9 cellular contexts compared by ENCODE assay signal in genomic region chr11:64304032-64304315, GRCh38. TPM values are rescaled to one million over a fixed set of nuclear protein-coding genes. Genes with fewer than 3 reads are reported as not detected.
DNase-seq lines count a peak whose midpoint lies in the region; ATAC-seq and TF ChIP-seq lines count a peak whose summit lies in the region.
"Had no signal": no experiment of that assay in that cellular context is flagged by ENCODE, and none has a peak within 500 bp of the region (broad histone marks: within the 10 kb centered on the region; RNA-seq: fewer than 3 reads in every experiment).

No MANE protein-coding gene starts in this region.

- no peaks in the 10 kb centered on the region for H3K9me3 ChIP-seq in KOPT-K1 (ENCODE audit: insufficient read depth, low read length, poor library complexity, severe bottlenecking)
- no peaks in the 10 kb centered on the region for H3K9me3 ChIP-seq in naive thymus-derived CD4-positive, alpha-beta T cell (ENCODE audit: control insufficient read depth in 2 of 3, low read length in 3 of 3)

- peaks cover 13 to 33% (median 17%) of the 10 kb centered on the region in 5 donors for H3K27me3 Mint-ChIP-seq in naive thymus-derived CD4-positive, alpha-beta T cell

- POLR2A ChIA-PET in naive thymus-derived CD4-positive, alpha-beta T cell (lab: Charles Lee): interaction anchor here (0.5 to 6.3 kb wide), 18 partner anchors 13 to 466 kb away, joined by 3 to 102 read pairs (median 4); partner anchors contain the start of genes BAD, FERMT3, GPR137 and PPP1R14B

- H3K27ac ChIP-seq in KOPT-K1 (ENCODE audit: low read depth, low read length, poor library complexity, severe bottlenecking): peak overlapping the region; percentile 96
- H3K27ac ChIP-seq in cingulate gyrus (ENCODE audit: low read depth, low read length): peak overlapping the region; percentile 98
- H3K27ac ChIP-seq in naive thymus-derived CD4-positive, alpha-beta T cell (ENCODE audit: low read depth, low read length): peak overlapping the region; percentile 91

- peaks cover 0 to 13% of the 10 kb centered on the region in 2 donors for H3K27me3 ChIP-seq in naive thymus-derived CD4-positive, alpha-beta T cell (ENCODE audit: control insufficient read depth in 2 of 2, insufficient read depth in 2 of 2, low read length in 2 of 2)

- peak overlapping the region; percentile 64; the same call in 1 of the 2 replicates for H3K4me3 ChIP-seq in AG09309 (ENCODE audit: control insufficient read depth, low read depth, low read length)
- H3K4me3 ChIP-seq in naive thymus-derived CD4-positive, alpha-beta T cell (ENCODE audit: low read length): peak overlapping the region; percentile 97

- CTCF ChIA-PET in naive thymus-derived CD4-positive, alpha-beta T cell (lab: Charles Lee): interaction anchor here (1.0 to 5.8 kb wide), 10 partner anchors 14 to 303 kb away, joined by 3 to 165 read pairs (median 6); partner anchors contain the start of genes BAD, FERMT3, FKBP2 and PLCB3

- H3K4me3 Mint-ChIP-seq in naive thymus-derived CD4-positive, alpha-beta T cell: peak overlapping the region; percentile 53 to 98 (median 94)

- H3K27ac Mint-ChIP-seq in naive thymus-derived CD4-positive, alpha-beta T cell: peak overlapping the region; percentile 81 to 98 (median 95)

- H3K9me3 Mint-ChIP-seq in naive thymus-derived CD4-positive, alpha-beta T cell: peaks cover 0 to 2% (median 0%) of the 10 kb centered on the region in 11 donors

- no peak for TF ChIP-seq CTCF in AG09309 (IDR thresholded peaks at IDR 0.05; ENCODE audit: control insufficient read depth, insufficient read depth, low read depth, low read length, missing control alignments)

- DNase-seq in AG09309 (ENCODE audit: low read depth) (no peak), left lobe of liver (ENCODE audit: low spot score) (no peak), SHP77 treated with DMSO at 0.1 percent for 48 hours (lab: John Stamatoyannopoulos, UW) (no peak), NCI-H69 (lab: John Stamatoyannopoulos, UW) (no peak)
- no peak for DNase-seq in naive thymus-derived CD4-positive, alpha-beta T cell
- DNase-seq in effector CD4-positive, alpha-beta T cell: no peak

- intact Hi-C loops in naive thymus-derived CD4-positive, alpha-beta T cell (cut with micrococcal nuclease): loop anchor here (1.0 to 5.0 kb wide), 4 partner anchors 74 to 467 kb away; partner anchors contain the start of genes DNAJC4 (in 1 of the 2) and MARK2 (in 1 of the 2)

- ATAC-seq in naive thymus-derived CD4-positive, alpha-beta T cell: no peak
- ATAC-seq in left lobe of liver: no peak

- peaks cover 26 to 46% (median 34%) of the 10 kb centered on the region in 7 donors for H3K4me1 Mint-ChIP-seq in naive thymus-derived CD4-positive, alpha-beta T cell

- H3K36me3 ChIP-seq in KOPT-K1 (ENCODE audit: insufficient read depth, low read length): peaks cover 15% of the 10 kb centered on the region
- no peaks in the 10 kb centered on the region for H3K36me3 ChIP-seq in naive thymus-derived CD4-positive, alpha-beta T cell (ENCODE audit: control insufficient read depth in 2 of 3, insufficient read depth in 3 of 3, low read length in 3 of 3)

- H3K36me3 Mint-ChIP-seq in naive thymus-derived CD4-positive, alpha-beta T cell: peaks cover 0 to 8% (median 0%) of the 10 kb centered on the region in 5 donors

- peaks cover 32 to 33% of the 10 kb centered on the region in 2 donors for H3K4me1 ChIP-seq in naive thymus-derived CD4-positive, alpha-beta T cell (ENCODE audit: control insufficient read depth in 2 of 2, insufficient read depth in 2 of 2, low read length in 2 of 2)

RNA-seq across cellular contexts. Expression of gene ESRRA, which starts 1.4 kb away (rescaled TPM):
- 10 to 100 TPM; 23.7 to 42.0 (median 27.9) TPM for total RNA-seq in naive thymus-derived CD4-positive, alpha-beta T cell
- polyA plus RNA-seq in naive thymus-derived CD4-positive, alpha-beta T cell: 10 to 100 TPM in 1 of 2 donors, 1 to 10 TPM in 1; 5.3 to 12.9 TPM
- total RNA-seq in left lobe of liver: 53.6 TPM

RNA-seq across cellular contexts. Expression of gene CATSPERZ, which starts 3.8 kb away (rescaled TPM):
- total RNA-seq in naive thymus-derived CD4-positive, alpha-beta T cell: under 1 TPM in 1 of 5 experiments, not detected in 4; 0.60 TPM
- polyA plus RNA-seq in naive thymus-derived CD4-positive, alpha-beta T cell: not detected
- not detected for total RNA-seq in left lobe of liver

RNA-seq across cellular contexts. Expression of gene KCNK4, which starts 12.9 kb away (rescaled TPM):
- under 1 TPM in 1 of 5 experiments, not detected in 4; 0.42 TPM for total RNA-seq in naive thymus-derived CD4-positive, alpha-beta T cell
- polyA plus RNA-seq in naive thymus-derived CD4-positive, alpha-beta T cell: not detected
- total RNA-seq in left lobe of liver: not detected
- total RNA-seq: HT1080 had no signal

RNA-seq across cellular contexts. Expression of gene TRMT112, which starts 13.4 kb away (rescaled TPM):
- total RNA-seq in naive thymus-derived CD4-positive, alpha-beta T cell: 100 to 1,000 TPM in 4 of 5 experiments, 10 to 100 TPM in 1; 90.9 to 208 (median 152) TPM
- polyA plus RNA-seq in naive thymus-derived CD4-positive, alpha-beta T cell: 100 to 1,000 TPM; 527 to 613 TPM
- 59.1 TPM for total RNA-seq in left lobe of liver

RNA-seq across cellular contexts. Expression of gene PRDX5, which starts 13.9 kb away (rescaled TPM):
- 10 to 100 TPM; 41.4 to 99.2 (median 55.2) TPM for total RNA-seq in naive thymus-derived CD4-positive, alpha-beta T cell
- 100 to 1,000 TPM; 184 to 195 TPM for polyA plus RNA-seq in naive thymus-derived CD4-positive, alpha-beta T cell
- total RNA-seq in left lobe of liver: 96.4 TPM
